18 cellular contexts compared by ENCODE assay signal in genomic region chr15:31098491-31098917, GRCh38. TPM values are rescaled to one million over a fixed set of nuclear protein-coding genes. Genes with fewer than 3 reads are reported as not detected.
"Had no signal": no experiment of that assay in that cellular context is flagged by ENCODE, and none has a peak within 500 bp of the region (broad histone marks: within the 10 kb centered on the region; RNA-seq: fewer than 3 reads in every experiment).

No MANE protein-coding gene starts in this region.

- H3K27ac ChIP-seq: esophagus squamous epithelium, upper lobe of right lung had no signal

- DNase-seq: activated B cell treated with CpG ODN at 0.5 μM for 24 hours; activated CD4-positive, alpha-beta T cell treated with anti-CD3 and anti-CD28 coated beads for 48 hours; activated CD8-positive, alpha-beta T cell treated with anti-CD3 and anti-CD28 coated beads for 36 hours; activated effector memory CD4-positive, alpha-beta T cell treated with Interleukin-2 at 50 U/mL for 16 hours; activated T-cell treated with anti-CD3 and anti-CD28 coated beads, Interleukin-2, amount 50 U/mL, for 4 hours; esophagus squamous epithelium; left colon; posterior cingulate gyrus; right cardiac atrium; small intestine; stimulated activated CD4-positive, alpha-beta T cell treated with anti-CD3 and anti-CD28 coated beads, Interleukin-4, amount 100 ng/mL, for 4 hours; stimulated activated CD8-positive, alpha-beta memory T cell treated with anti-CD3 and anti-CD28 coated beads, Interleukin-4, amount 100 ng/mL, for 48 hours; stimulated activated naive CD8-positive, alpha-beta T cell treated with anti-CD3 and anti-CD28 coated beads, Interleukin-15, Interleukin-2, amounts not matched to agents 100 U/mL and 50 U/mL, for 24 hours; upper lobe of right lung had no signal

- H3K4me3 ChIP-seq: esophagus squamous epithelium, lung, upper lobe of right lung had no signal

- H3K27me3 ChIP-seq: esophagus squamous epithelium, upper lobe of right lung had no signal

- H3K36me3 ChIP-seq: esophagus squamous epithelium, upper lobe of right lung had no signal

RNA-seq across cellular contexts. Expression of gene TRPM1, which starts 3.0 kb away (rescaled TPM):
- total RNA-seq: activated B cell treated with CpG ODN at 0.5 μM for 24 hours; activated CD8-positive, alpha-beta T cell treated with anti-CD3 and anti-CD28 coated beads for 36 hours; activated naive CD4-positive, alpha-beta T cell treated with anti-CD3 and anti-CD28 coated beads, Interleukin-2, amount 50 U/mL, for 72 hours; activated T-cell treated with anti-CD3 and anti-CD28 coated beads, Interleukin-2, amount 50 U/mL, for 4 hours; cardiac septum; esophagus squamous epithelium; left colon; lung; right cardiac atrium; temporal lobe; upper lobe of right lung had no signal
